ENCODE assay signal across 8 cellular contexts in genomic region chr4:71355971-71356370, GRCh38.
"Had no signal": no experiment of that assay in that cellular context is flagged by ENCODE, and none has a peak within 500 bp of the region (broad histone marks: within the 10 kb centered on the region; RNA-seq: fewer than 3 reads in every experiment).

No MANE protein-coding gene starts in this region.

- FAIRE-seq: G401.6, GM12878, GM12891, GM12892, GM18507, GM19239 had no signal

- ATAC-seq: GM12878 had no signal

- DNase-seq: GDM1, GF-D8 had no signal
